32 cellular contexts compared by ENCODE assay signal in the genomic region with DNA sequence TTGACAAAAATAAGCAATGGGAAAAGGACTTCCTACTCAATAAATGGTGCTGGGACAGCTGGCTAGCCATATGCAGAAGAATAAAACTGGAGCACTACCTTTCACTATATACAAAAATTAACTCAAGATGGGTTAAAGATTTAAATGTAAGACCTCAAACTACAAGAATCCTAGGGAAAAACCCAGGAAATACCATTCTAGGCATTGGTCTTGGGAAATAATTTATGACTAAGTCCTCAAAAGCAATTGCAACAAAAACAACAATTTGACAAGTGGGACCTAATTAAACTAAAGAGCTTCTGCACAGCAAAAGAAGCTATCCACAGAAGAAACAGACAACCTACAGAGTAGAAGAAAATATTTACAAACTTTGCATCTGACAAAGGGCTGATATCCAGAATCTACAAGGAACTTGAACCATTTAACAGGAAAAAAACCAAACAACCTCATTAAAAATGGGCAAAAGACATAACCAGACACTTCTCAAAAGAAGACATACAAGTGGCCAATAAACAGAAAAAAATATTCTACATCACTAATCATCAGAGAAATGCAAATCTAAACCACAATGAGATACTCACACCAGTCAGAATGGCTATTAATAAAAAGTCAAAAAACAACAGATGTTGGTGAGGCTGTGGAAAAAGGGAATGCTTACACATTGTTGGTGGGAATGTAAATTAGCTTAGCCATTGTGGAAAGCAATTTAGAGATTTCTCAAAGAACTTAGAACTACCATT.
DNase-seq lines count a peak whose midpoint lies in the region; ATAC-seq, FAIRE-seq and TF ChIP-seq lines count a peak whose summit lies in the region.
"Had no signal": no experiment of that assay in that cellular context is flagged by ENCODE, and none has a peak within 500 bp of the region (broad histone marks: within the 10 kb centered on the region; RNA-seq: fewer than 3 reads in every experiment).

No MANE protein-coding gene starts in this region.

- H3K36me3 ChIP-seq in GM12878 (ENCODE audit: control insufficient read depth in 2 of 2, insufficient read depth in 2 of 2, low read length in 1 of 2): no peaks in the 10 kb centered on the region
- H3K36me3 ChIP-seq: ascending aorta; BLaER1 treated with 17β-estradiol and CSF1 and Interleukin-3, amounts not matched to agents 10 nM and 100 nM; MG63; upper lobe of left lung had no signal

- BruUV-seq in GM12878 (replicated peaks; lab: Mats Ljungman, UMichigan): no TSS peak

- CTCF ChIA-PET in GM12878 (lab: Yijun Ruan, JAX): interaction anchor here (1.0 to 2.1 kb wide), 5 partner anchors 17 to 184 kb away, joined by 3 to 6 read pairs (median 3); no protein-coding TSS in a partner anchor

- H3K27ac ChIP-seq in GM12878 (ENCODE audit: control insufficient read depth, insufficient read depth): no peak overlapping the region; the same call in 1 of the 2 replicates
- H3K27ac ChIP-seq: ascending aorta; BLaER1 treated with 17β-estradiol and CSF1 and Interleukin-3, amounts not matched to agents 10 nM and 100 nM; parathyroid adenoma; SK-N-MC; upper lobe of left lung had no signal

- peak; percentile 80 for DNase-seq in EH (ENCODE audit: low read depth)
- no peak for DNase-seq in GM12878 (ENCODE audit: low read depth, low spot score)
- peak; percentile 28 for DNase-seq in fibroblast of the aortic adventitia (ENCODE audit: low read depth)
- no peak for DNase-seq in SIG-M5 (lab: John Stamatoyannopoulos, UW)
- DNase-seq in DMS153 treated with DMSO at 0.1 percent for 48 hours (lab: John Stamatoyannopoulos, UW; ENCODE audit: unreplicated experiment): no peak
- DNase-seq: ACHN; activated CD4-positive, alpha-beta T cell treated with anti-CD3 and anti-CD28 coated beads for 1 hour; activated T-cell treated with anti-CD3 and anti-CD28 coated beads for 4 hours; DMS53; foreskin melanocyte; MG63; NCI-H1417 treated with DMSO at 0.1 percent for 48 hours; NCI-H2081 treated with DMSO at 0.1 percent for 48 hours; NCI-H345; NCI-H774; right cardiac atrium; stimulated activated CD4-positive, alpha-beta T cell treated with anti-CD3 and anti-CD28 coated beads, Interleukin-12 subunit alpha, Interleukin-12 subunit beta, amount 100 ng/mL, for 4 hours; stimulated activated CD4-positive, alpha-beta T cell treated with anti-CD3 and anti-CD28 coated beads, Interleukin-4, amount 100 ng/mL, for 24 hours; substantia nigra; upper lobe of left lung had no signal

- H3K4me3 ChIP-seq in GM12878 (no peak overlapping the region), fibroblast of the aortic adventitia (ENCODE audit: low read depth, low read length) (no peak overlapping the region)
- H3K4me3 ChIP-seq: ascending aorta; BLaER1 treated with 17β-estradiol and CSF1 and Interleukin-3, amounts not matched to agents 10 nM and 100 nM; GM23338; lung; MG63; SK-N-MC; upper lobe of left lung had no signal

- intact Hi-C loops in GM12878 (cut with micrococcal nuclease; ENCODE audit: unreplicated experiment): no loop called here

- H3K79me2 ChIP-seq in GM12878 (ENCODE audit: control insufficient read depth, insufficient read depth, low read length): no peaks in the 10 kb centered on the region

- RAD21 ChIA-PET in GM12878 (lab: Charles Lee; ENCODE audit: unreplicated experiment): interaction anchor here (1.1 kb wide), 1 partner anchor 133 kb away, joined by 3 read pairs; no protein-coding TSS in a partner anchor

- POLR2A ChIA-PET in GM12878 (lab: Charles Lee): interaction anchor here (0.6 kb wide), 1 partner anchor 67 kb away, joined by 5 read pairs; no protein-coding TSS in a partner anchor

- no peaks in the 10 kb centered on the region; the same call in 2 of the 3 replicates for H3K9me3 ChIP-seq in GM12878 (replicated peaks; ENCODE audit: control insufficient read depth, insufficient read depth, low read length)
- H3K9me3 ChIP-seq: ascending aorta, MG63, upper lobe of left lung had no signal

- no peaks in the 10 kb centered on the region for H3K27me3 ChIP-seq in GM12878 (replicated peaks in 1 of 2; ENCODE audit: control insufficient read depth in 2 of 2, insufficient read depth in 2 of 2, low read length in 1 of 2)
- H3K27me3 ChIP-seq: ascending aorta; BLaER1 treated with 17β-estradiol and CSF1 and Interleukin-3, amounts not matched to agents 10 nM and 100 nM; MG63; upper lobe of left lung had no signal

- TF ChIP-seq CTCF in GM12878 (IDR thresholded peaks at IDR 0.05 in 2 of 3, conservative IDR thresholded peaks at IDR 0.05 in 1 of 3; ENCODE audit: control insufficient read depth in 2 of 3, extremely low read depth in 1 of 3, insufficient read depth in 1 of 3, low read depth in 3 of 3, low read length in 3 of 3): no peak
- TF ChIP-seq CTCF in fibroblast of the aortic adventitia (IDR thresholded peaks at IDR 0.05; ENCODE audit: insufficient read depth, low read length): no peak

- H4K20me1 ChIP-seq in GM12878 (ENCODE audit: control insufficient read depth, insufficient read depth): no peaks in the 10 kb centered on the region
- H4K20me1 ChIP-seq: BLaER1 treated with 17β-estradiol and CSF1 and Interleukin-3, amounts not matched to agents 10 nM and 100 nM had no signal

- SMC1A ChIA-PET in GM12878 (lab: Charles Lee; ENCODE audit: uncharacterized antibody, unreplicated experiment): interaction anchor here (0.8 to 3.9 kb wide), 7 partner anchors 12 to 123 kb away, joined by 3 to 18 read pairs (median 5); no protein-coding TSS in a partner anchor

- H2AFZ ChIP-seq in GM12878 (ENCODE audit: control insufficient read depth, low read depth, low read length): no peak overlapping the region
- H2AFZ ChIP-seq: parathyroid adenoma had no signal

- H3K9ac ChIP-seq in GM12878 (ENCODE audit: control insufficient read depth, insufficient read depth, low read length): no peak overlapping the region
- H3K9ac ChIP-seq: BLaER1 treated with 17β-estradiol and CSF1 and Interleukin-3, amounts not matched to agents 10 nM and 100 nM; parathyroid adenoma had no signal

- H3K4me1 ChIP-seq in GM12878 (ENCODE audit: control insufficient read depth, insufficient read depth, low read length): peaks cover 9% of the 10 kb centered on the region; the same call in 1 of the 2 replicates
- H3K4me1 ChIP-seq: ascending aorta had no signal

- ATAC-seq in HG02642 (IDR thresholded peaks at IDR 0.05; ENCODE audit: poor library complexity, unreplicated experiment) (peak; percentile 51), GM12878 (peak; percentile 63), HG02678 (IDR thresholded peaks at IDR 0.05; ENCODE audit: unreplicated experiment) (no peak), HG02884 (IDR thresholded peaks at IDR 0.05; ENCODE audit: unreplicated experiment) (no peak)
- ATAC-seq: activated naive CD4-positive, alpha-beta T cell treated with anti-CD3 and anti-CD28 coated beads, Interleukin-2, amount 50 U/mL, for 72 hours; GM23338; right cardiac atrium; stimulated activated effector memory CD8-positive, alpha-beta T cell treated with anti-CD3 and anti-CD28 coated beads, Interleukin-12 subunit alpha, Interleukin-12 subunit beta, amount 100 ng/mL, for 72 hours had no signal

- TF ChIP-seq POLR2A in GM12878 (IDR thresholded peaks at IDR 0.05; ENCODE audit: low read depth, low read length): no peak

- no peak for FAIRE-seq in GM12878 (lab: Jason Lieb, UNC)
- FAIRE-seq: TTC549 had no signal

- TF ChIP-seq EP300 in GM12878 (IDR thresholded peaks at IDR 0.05; ENCODE audit: borderline replicate concordance in 1 of 2, control insufficient read depth in 1 of 2, low read depth in 2 of 2, low read length in 2 of 2): no peak

- no peak overlapping the region for H3K4me2 ChIP-seq in GM12878 (ENCODE audit: control insufficient read depth, insufficient read depth)
- H3K4me2 ChIP-seq: GM23338 had no signal

- in situ Hi-C loops in GM12878 (cut with MboI): no loop called here

- no peak for TF ChIP-seq RAD21 in GM12878 (IDR thresholded peaks at IDR 0.05; ENCODE audit: insufficient read depth, low read depth, low read length)

TF ChIP-seq in GM12878, 131 proteins besides CTCF, POLR2A, EP300 and RAD21:
- TF ChIP-seq RUNX3 (IDR thresholded peaks at IDR 0.05; ENCODE audit: low read length) (peak; percentile 46; the same call in 1 of the 2 replicates), IKZF2 (IDR thresholded peaks at IDR 0.05) (peak in 1 of 2 experiments; percentile 7; a peak in 1 of 4 replicates), IKZF1 (conservative IDR thresholded peaks at IDR 0.05) (0 out of 2 replicates have a peak, but pooled peaks have one; percentile 21), SIX5 (IDR thresholded peaks at IDR 0.05; ENCODE audit: low read depth, low read length, severe bottlenecking) (no peak), DPF2 (IDR thresholded peaks at IDR 0.05) (0 out of 2 replicates have a peak, but pooled peaks have one; percentile 14), MEF2A (IDR thresholded peaks at IDR 0.05; ENCODE audit: insufficient read depth, low read depth, low read length) (0 out of 2 replicates have a peak, but pooled peaks have one; percentile 26)
- TF ChIP-seq, protein P1, sequence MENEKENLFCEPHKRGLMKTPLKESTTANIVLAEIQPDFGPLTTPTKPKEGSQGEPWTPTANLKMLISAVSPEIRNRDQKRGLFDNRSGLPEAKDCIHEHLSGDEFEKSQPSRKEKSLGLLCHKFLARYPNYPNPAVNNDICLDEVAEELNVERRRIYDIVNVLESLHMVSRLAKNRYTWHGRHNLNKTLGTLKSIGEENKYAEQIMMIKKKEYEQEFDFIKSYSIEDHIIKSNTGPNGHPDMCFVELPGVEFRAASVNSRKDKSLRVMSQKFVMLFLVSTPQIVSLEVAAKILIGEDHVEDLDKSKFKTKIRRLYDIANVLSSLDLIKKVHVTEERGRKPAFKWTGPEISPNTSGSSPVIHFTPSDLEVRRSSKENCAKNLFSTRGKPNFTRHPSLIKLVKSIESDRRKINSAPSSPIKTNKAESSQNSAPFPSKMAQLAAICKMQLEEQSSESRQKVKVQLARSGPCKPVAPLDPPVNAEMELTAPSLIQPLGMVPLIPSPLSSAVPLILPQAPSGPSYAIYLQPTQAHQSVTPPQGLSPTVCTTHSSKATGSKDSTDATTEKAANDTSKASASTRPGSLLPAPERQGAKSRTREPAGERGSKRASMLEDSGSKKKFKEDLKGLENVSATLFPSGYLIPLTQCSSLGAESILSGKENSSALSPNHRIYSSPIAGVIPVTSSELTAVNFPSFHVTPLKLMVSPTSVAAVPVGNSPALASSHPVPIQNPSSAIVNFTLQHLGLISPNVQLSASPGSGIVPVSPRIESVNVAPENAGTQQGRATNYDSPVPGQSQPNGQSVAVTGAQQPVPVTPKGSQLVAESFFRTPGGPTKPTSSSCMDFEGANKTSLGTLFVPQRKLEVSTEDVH (IDR thresholded peaks at IDR 0.05; ENCODE audit: low read depth, partially characterized antibody): no peak

Comparison
In these comparisons a context has a peak if more than half of its experiments do, and no peak if none do; other contexts are left out.
1. DNase-seq: peak in EH (single experiment) and fibroblast of the aortic adventitia (single experiment); none in GM12878 (single experiment), SIG-M5 (single experiment) and DMS153 treated with DMSO at 0.1 percent for 48 hours (single experiment).
2. ATAC-seq: peak in HG02642 (single experiment) and GM12878 (single experiment); none in HG02678 (single experiment) and HG02884 (single experiment).